ENCODE assay signal across 18 cellular contexts in the genomic region with DNA sequence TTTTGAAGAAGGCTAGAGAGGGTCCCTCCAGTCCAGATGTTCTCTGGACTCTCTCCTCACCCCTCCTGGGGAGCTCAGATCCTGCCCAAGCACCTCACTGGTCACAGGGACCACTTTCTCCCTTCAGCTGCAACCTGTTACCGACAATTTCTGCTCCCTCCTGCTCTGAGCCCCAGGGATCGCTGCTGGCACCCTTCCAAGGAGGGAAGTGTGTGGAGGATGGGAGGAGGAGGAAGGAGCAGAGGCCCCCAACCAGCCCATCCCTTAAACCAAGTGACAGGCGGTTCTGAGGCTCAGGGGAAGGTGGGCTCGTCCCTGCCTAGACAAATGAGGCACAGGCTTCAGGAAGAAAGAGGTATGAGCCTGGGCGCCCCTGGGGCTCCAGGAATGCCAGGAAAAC. TPM values are rescaled to one million over a fixed set of nuclear protein-coding genes. Genes with fewer than 3 reads are reported as not detected.
DNase-seq lines count a peak whose midpoint lies in the region; ATAC-seq, FAIRE-seq and TF ChIP-seq lines count a peak whose summit lies in the region.
"Had no signal": no experiment of that assay in that cellular context is flagged by ENCODE, and none has a peak within 500 bp of the region (broad histone marks: within the 10 kb centered on the region; RNA-seq: fewer than 3 reads in every experiment).

No MANE protein-coding gene starts in this region.

- peak overlapping the region in 2 of 11 experiments; percentile 10 to 30; a peak in 2 of 22 replicates for H3K9ac ChIP-seq in BLaER1 treated with 17β-estradiol and CSF1 and Interleukin-3, amounts not matched to agents 10 nM and 100 nM
- no peak overlapping the region for H3K9ac ChIP-seq in K562 (ENCODE audit: insufficient read depth in 1 of 2, low read depth in 2 of 2, low read length in 2 of 2)
- peak overlapping the region; percentile 52 for H3K9ac ChIP-seq in smooth muscle cell (ENCODE audit: low read depth)
- H3K9ac ChIP-seq: parathyroid adenoma had no signal

- H3K27ac ChIP-seq in BLaER1 treated with 17β-estradiol and CSF1 and Interleukin-3, amounts not matched to agents 10 nM and 100 nM: 0 out of 22 replicates have a peak overlapping the region, but pooled peaks of 1 of the 11 experiments have one; percentile 23
- H3K27ac ChIP-seq in K562 (ENCODE audit: extremely low read depth, low read depth, low read length): no peak overlapping the region
- peak overlapping the region; percentile 97 for H3K27ac ChIP-seq in smooth muscle cell (ENCODE audit: low read depth)
- H3K27ac ChIP-seq: parathyroid adenoma, thyroid gland had no signal

- in situ Hi-C loops in K562 (cut with MboI): no loop called here

- POLR2A ChIA-PET in K562 (lab: Yijun Ruan, JAX): interaction anchor here (1.0 kb wide), 1 partner anchor 13 kb away, joined by 3 read pairs; no protein-coding TSS in a partner anchor

- H3K9me3 Mint-ChIP-seq in chondrocyte (ENCODE audit: low read depth): no peaks in the 10 kb centered on the region
- H3K9me3 Mint-ChIP-seq: natural killer cell had no signal

- TF ChIP-seq CTCF in K562 (IDR thresholded peaks at IDR 0.05 in 2 of 3, conservative IDR thresholded peaks at IDR 0.05 in 1 of 3; ENCODE audit: insufficient read depth in 2 of 3, low read depth in 1 of 3, low read length in 3 of 3) (no peak), smooth muscle cell (IDR thresholded peaks at IDR 0.05; ENCODE audit: borderline replicate concordance, insufficient read depth, poor library complexity, severe bottlenecking) (no peak), chondrocyte (IDR thresholded peaks at IDR 0.05) (no peak)

- no peaks in the 10 kb centered on the region for H3K9me3 ChIP-seq in BLaER1 treated with 17β-estradiol and CSF1 and Interleukin-3, amounts not matched to agents 10 nM and 100 nM (replicated peaks in 1 of 11)
- H3K9me3 ChIP-seq in K562 (replicated peaks; ENCODE audit: control insufficient read depth, insufficient read depth, low read depth, low read length) (no peaks in the 10 kb centered on the region), smooth muscle cell (replicated peaks; ENCODE audit: low read depth) (no peaks in the 10 kb centered on the region)
- H3K9me3 ChIP-seq: esophagus squamous epithelium, thyroid gland had no signal

- no peak overlapping the region for H3K4me3 Mint-ChIP-seq in chondrocyte (ENCODE audit: unreplicated experiment)
- H3K4me3 Mint-ChIP-seq: natural killer cell had no signal

- H3K4me3 ChIP-seq in BLaER1 treated with 17β-estradiol and CSF1 and Interleukin-3, amounts not matched to agents 10 nM and 100 nM: no peak overlapping the region
- H3K4me3 ChIP-seq in K562 (no peak overlapping the region), smooth muscle cell (no peak overlapping the region)
- H3K4me3 ChIP-seq: esophagus squamous epithelium, thyroid gland had no signal

- DNase-seq in K562 (ENCODE audit: extremely low read depth in 1 of 4, low spot score in 3 of 4) (no peak), smooth muscle cell (lab: John Stamatoyannopoulos, UW; ENCODE audit: unreplicated experiment) (no peak), chondrocyte (ENCODE audit: low spot score) (no peak)
- DNase-seq: activated naive CD4-positive, alpha-beta T cell treated with anti-CD3 and anti-CD28 coated beads, Interleukin-2, amount 50 U/mL, for 16 hours; aorta; effector memory CD4-positive, alpha-beta T cell; esophagus squamous epithelium; natural killer cell; NCI-H146; NK-92 treated with Interleukin-12 subunit alpha and Interleukin-12 subunit beta, amount 100 ng/mL, for 24 hours; stimulated activated CD4-positive, alpha-beta T cell treated with anti-CD3 and anti-CD28 coated beads, Interleukin-1b, Interleukin-23, amount 100 ng/mL, for 48 hours; stimulated activated naive CD4-positive, alpha-beta T cell; thyroid gland had no signal

- H3K4me1 ChIP-seq in BLaER1 treated with 17β-estradiol and CSF1 and Interleukin-3, amounts not matched to agents 10 nM and 100 nM: peaks cover 48 to 100% (median 100%) of the 10 kb centered on the region in 10 experiments
- no peaks in the 10 kb centered on the region for H3K4me1 ChIP-seq in K562 (replicated peaks in 1 of 2; ENCODE audit: control insufficient read depth in 2 of 2, insufficient read depth in 2 of 2, low read length in 2 of 2)
- no peaks in the 10 kb centered on the region for H3K4me1 ChIP-seq in smooth muscle cell (ENCODE audit: low read depth)

- TF ChIP-seq POLR2A in K562 (conservative IDR thresholded peaks at IDR 0.05): no peak

- H3K4me1 Mint-ChIP-seq in chondrocyte (ENCODE audit: low read depth): peaks cover 95% of the 10 kb centered on the region
- H3K4me1 Mint-ChIP-seq: natural killer cell had no signal

- peaks cover 26% of the 10 kb centered on the region for H3F3A ChIP-seq in smooth muscle cell (ENCODE audit: low read depth)

- intact Hi-C loops in K562 (cut with micrococcal nuclease): no loop called here

- no peak for ATAC-seq in K562
- no peak for ATAC-seq in HG02938 (IDR thresholded peaks at IDR 0.05; ENCODE audit: unreplicated experiment)
- ATAC-seq in GM19463 (IDR thresholded peaks at IDR 0.05; ENCODE audit: unreplicated experiment): no peak
- ATAC-seq: natural killer cell had no signal

- H3K79me2 ChIP-seq in K562 (ENCODE audit: control insufficient read depth, insufficient read depth, low read length) (no peaks in the 10 kb centered on the region), smooth muscle cell (ENCODE audit: low read depth) (peaks cover 89% of the 10 kb centered on the region)
- H3K79me2 ChIP-seq: parathyroid adenoma had no signal

- H3K27ac Mint-ChIP-seq in chondrocyte (ENCODE audit: unreplicated experiment): no peak overlapping the region
- H3K27ac Mint-ChIP-seq: natural killer cell had no signal

- no peak for TF ChIP-seq EP300 in Ishikawa (IDR thresholded peaks at IDR 0.05; ENCODE audit: borderline replicate concordance)
- no peak for TF ChIP-seq EP300 in K562 (IDR thresholded peaks at IDR 0.05; ENCODE audit: low read length)

- no peak for FAIRE-seq in K562 (lab: Jason Lieb, UNC)

- H4K20me1 ChIP-seq in BLaER1 treated with 17β-estradiol and CSF1 and Interleukin-3, amounts not matched to agents 10 nM and 100 nM: peaks cover 0 to 100% (median 95%) of the 10 kb centered on the region in 11 experiments; a peak in 19 of 22 replicates
- H4K20me1 ChIP-seq in K562 (replicated peaks; ENCODE audit: control insufficient read depth, insufficient read depth, low read length): peaks cover 20% of the 10 kb centered on the region
- H4K20me1 ChIP-seq in smooth muscle cell (ENCODE audit: low read depth): peaks cover 96% of the 10 kb centered on the region

- peak overlapping the region in 8 of 11 experiments; percentile 61 to 98 (median 92); a peak in 16 of 22 replicates for H3K4me2 ChIP-seq in BLaER1 treated with 17β-estradiol and CSF1 and Interleukin-3, amounts not matched to agents 10 nM and 100 nM
- H3K4me2 ChIP-seq in K562 (ENCODE audit: insufficient read depth, low read length) (no peak overlapping the region), smooth muscle cell (no peak overlapping the region)

- no peaks in the 10 kb centered on the region for H3K36me3 Mint-ChIP-seq in chondrocyte (ENCODE audit: low read depth)
- H3K36me3 Mint-ChIP-seq: natural killer cell had no signal

- H3K27me3 ChIP-seq in BLaER1 treated with 17β-estradiol and CSF1 and Interleukin-3, amounts not matched to agents 10 nM and 100 nM: peaks cover 0 to 72% (median 0%) of the 10 kb centered on the region in 11 experiments; a peak in 6 of 22 replicates
- H3K27me3 ChIP-seq in K562 (ENCODE audit: control insufficient read depth in 2 of 2, insufficient read depth in 2 of 2, low read length in 2 of 2): peaks cover 54 to 88% of the 10 kb centered on the region in 2 experiments
- H3K27me3 ChIP-seq in smooth muscle cell (ENCODE audit: low read depth): no peaks in the 10 kb centered on the region
- H3K27me3 ChIP-seq: thyroid gland had no signal

- BruUV-seq in K562 (replicated peaks; lab: Mats Ljungman, UMichigan): no TSS peak

- WGBS in K562 (ENCODE audit: insufficient coverage, low coverage, missing lambda C conversion rate): 2% methylated on average over 5 of the region's 5 CpGs
- WGBS in smooth muscle cell (ENCODE audit: low lambda C conversion rate): 88% methylated on average over 5 of the region's 5 CpGs

- no peaks in the 10 kb centered on the region for H3K36me3 ChIP-seq in BLaER1 treated with 17β-estradiol and CSF1 and Interleukin-3, amounts not matched to agents 10 nM and 100 nM
- no peaks in the 10 kb centered on the region for H3K36me3 ChIP-seq in K562 (ENCODE audit: control insufficient read depth, insufficient read depth, low read length)
- no peaks in the 10 kb centered on the region for H3K36me3 ChIP-seq in smooth muscle cell (ENCODE audit: low read depth)
- H3K36me3 ChIP-seq: esophagus squamous epithelium, thyroid gland had no signal

- CTCF ChIA-PET in K562 (lab: Yijun Ruan, JAX; ENCODE audit: low intra/inter-chr PET ratio): no interaction called here

- TF ChIP-seq RAD21 in Ishikawa (IDR thresholded peaks at IDR 0.05; ENCODE audit: low read depth) (no peak), K562 (CRISPR knock-in tag; conservative IDR thresholded peaks at IDR 0.05 in 1 of 2, IDR thresholded peaks at IDR 0.05 in 1 of 2) (no peak)

- no peaks in the 10 kb centered on the region for H3K27me3 Mint-ChIP-seq in chondrocyte (ENCODE audit: low read depth)

- peaks cover 3% of the 10 kb centered on the region for H3K9me1 ChIP-seq in K562 (ENCODE audit: control insufficient read depth, insufficient read depth, low read length)

- H2AFZ ChIP-seq in K562 (ENCODE audit: low read depth, low read length) (no peak overlapping the region), smooth muscle cell (ENCODE audit: low read depth) (no peak overlapping the region)
- H2AFZ ChIP-seq: parathyroid adenoma had no signal

RNA-seq across cellular contexts. Expression of a gene that starts 13.9 kb away (rescaled TPM):
- not detected in 2 replicates for total RNA-seq in K562 (2011; cell fraction: chromatin; rRNA removed; ENCODE audit: low replicate concordance)
- total RNA-seq in K562 (2011; cell fraction: nucleolus; rRNA removed): not detected in 2 replicates
- not detected in 2 replicates for total RNA-seq in K562 (2011; cell fraction: nucleoplasm; rRNA removed)
- total RNA-seq in K562 (2014; rRNA removed) (not detected in 2 replicates), K562 (2014; rRNA removed; fragmentation: Illumina TruSeq; extraction: Trizol) (not detected in 2 replicates), K562 (2015; rRNA removed; fragmentation: Illumina TruSeq; extraction: Trizol) (not detected in 2 replicates), K562 (2021) (0.16 and 0.20 TPM in 2 replicates), smooth muscle cell (26.6 and 37.2 TPM in 2 replicates), chondrocyte (151 to 298 TPM (median 163 TPM) in 3 replicates)
- polyA plus RNA-seq in K562 (2011; rRNA removed) (not detected in 2 replicates), K562 (2014; fragmentation: Illumina TruSeq; extraction: Trizol) (not detected in 2 replicates), K562 (2014; fragmentation: Nextera tagmentation; extraction: Ambion mirVana) (not detected), K562 (2014; rRNA removed) (not detected in 2 replicates), smooth muscle cell (81.9 and 143 TPM in 2 replicates)
- polyA plus RNA-seq in K562 (2011; cell fraction: cytosol; rRNA removed): not detected in 2 replicates
- not detected in 2 replicates for polyA plus RNA-seq in K562 (2011; cell fraction: nucleus; rRNA removed)
- polyA plus RNA-seq in K562 (2012): 0.03 TPM in 1 of 2 replicates, not detected in the other
- not detected in 2 replicates for polyA minus RNA-seq in K562 (2011; rRNA and poly(A)+ RNA removed)
- not detected in 2 replicates for polyA minus RNA-seq in K562 (2011; cell fraction: cytosol; rRNA and poly(A)+ RNA removed)
- polyA minus RNA-seq in K562 (2011; cell fraction: nucleus; rRNA and poly(A)+ RNA removed): not detected in 2 replicates

Comparison
In these comparisons a context has a peak if more than half of its experiments do, and no peak if none do; other contexts are left out.
1. H3K4me2 ChIP-seq: peak in BLaER1 treated with 17β-estradiol and CSF1 and Interleukin-3, amounts not matched to agents 10 nM and 100 nM (8 of 11); none in K562 (single experiment) and smooth muscle cell (single experiment).
2. RNA of a gene that starts 13.9 kb away (total RNA-seq): 151 to 298 TPM in chondrocyte and 26.6 to 37.2 TPM in smooth muscle cell; 0.16 to 0.20 TPM in K562; every median in the first group is over 10 times any median in the second.